Comparison of ENCODE assay signal across 24 cellular contexts in genomic region chr3:135075157-135075556, GRCh38.
DNase-seq lines count a peak whose midpoint lies in the region; ATAC-seq, FAIRE-seq and TF ChIP-seq lines count a peak whose summit lies in the region.
"Had no signal": no experiment of that assay in that cellular context is flagged by ENCODE, and none has a peak within 500 bp of the region (broad histone marks: within the 10 kb centered on the region; RNA-seq: fewer than 3 reads in every experiment).

No MANE protein-coding gene starts in this region.

- no peaks in the 10 kb centered on the region for H3K79me1 ChIP-seq in neuronal stem cell (ENCODE audit: low read depth, low read length)

- H2BK12ac ChIP-seq in neuronal stem cell (ENCODE audit: low read length) = no peak overlapping the region

- no peak overlapping the region for H2BK15ac ChIP-seq in neuronal stem cell (ENCODE audit: low read length)

- peak; percentile 43 for FAIRE-seq in bronchial epithelial cell (lab: Jason Lieb, UNC)
- FAIRE-seq: A204.1, GM12878, GM12892, GM18507 had no signal

- peaks cover 0 to 4% of the 10 kb centered on the region in 2 donors for H3K9me3 ChIP-seq in neuronal stem cell (replicated peaks in 1 of 2; ENCODE audit: control insufficient read depth in 2 of 2, insufficient read depth in 1 of 2, low read depth in 1 of 2, low read length in 2 of 2)
- H3K9me3 ChIP-seq: BE2C, BLaER1 had no signal

- H3K23ac ChIP-seq in neuronal stem cell (ENCODE audit: low read depth, low read length, poor library complexity) = no peak overlapping the region

- no peak for TF ChIP-seq CTCF in bronchial epithelial cell (IDR thresholded peaks at IDR 0.05; ENCODE audit: insufficient read depth, low read length, severe bottlenecking)
- no peak for TF ChIP-seq CTCF in coronary artery (IDR thresholded peaks at IDR 0.05)

- H2BK120ac ChIP-seq in neuronal stem cell (ENCODE audit: low read depth, low read length) = no peak overlapping the region

- no peaks in the 10 kb centered on the region for H3K4me1 ChIP-seq in neuronal stem cell (ENCODE audit: control insufficient read depth in 2 of 2, insufficient read depth in 1 of 2, low read depth in 1 of 2, low read length in 2 of 2)
- H3K4me1 ChIP-seq: BE2C, BLaER1 had no signal

- H3K14ac ChIP-seq in neuronal stem cell (ENCODE audit: low read length) = no peak overlapping the region

- H3K4me2 ChIP-seq in neuronal stem cell (ENCODE audit: insufficient read depth, low read length, poor library complexity, severe bottlenecking) = no peak overlapping the region
- H3K4me2 ChIP-seq: BLaER1 had no signal

- H3K36me3 ChIP-seq in bronchial epithelial cell (ENCODE audit: control insufficient read depth, insufficient read depth, low read length) = no peaks in the 10 kb centered on the region
- no peaks in the 10 kb centered on the region for H3K36me3 ChIP-seq in neuronal stem cell (replicated peaks in 1 of 2; ENCODE audit: control insufficient read depth in 2 of 2, insufficient read depth in 2 of 2, low read length in 2 of 2)
- H3K36me3 ChIP-seq: BE2C, BLaER1 had no signal

- no peak overlapping the region for H3K4me3 ChIP-seq in bronchial epithelial cell (ENCODE audit: low read depth, low read length)
- H3K4me3 ChIP-seq in coronary artery = no peak overlapping the region
- no peak overlapping the region for H3K4me3 ChIP-seq in neuronal stem cell (ENCODE audit: low read length in 2 of 2)
- H3K4me3 ChIP-seq: BLaER1, GM12878 had no signal

- H3K27ac ChIP-seq in coronary artery (no peak overlapping the region), neuronal stem cell (replicated peaks; ENCODE audit: low read length) (no peak overlapping the region)
- H3K27ac ChIP-seq: BLaER1 had no signal

- H2BK5ac ChIP-seq in neuronal stem cell (ENCODE audit: low read length) = no peak overlapping the region

- H2AK5ac ChIP-seq in neuronal stem cell (ENCODE audit: low read depth, low read length) = peak overlapping the region; percentile 19

- H4K91ac ChIP-seq in neuronal stem cell (ENCODE audit: low read depth, low read length, poor library complexity) = no peak overlapping the region

- WGBS in neuronal stem cell (ENCODE audit: extremely low coverage in 2 of 2, insufficient read length in 2 of 2, insufficient replicate concordance in 1 of 2), 2 donors = no CpG with 5 or more reads among the region's 3 CpGs

- H4K8ac ChIP-seq in neuronal stem cell (ENCODE audit: low read depth, low read length) = no peak overlapping the region

- no peak overlapping the region for H3K4ac ChIP-seq in neuronal stem cell (ENCODE audit: low read length)

- no peak for ATAC-seq in SK-N-SH treated with all-trans-retinoic acid at 6 μM for 48 hours
- ATAC-seq: GM12878 had no signal

- no peak overlapping the region for H3K9ac ChIP-seq in neuronal stem cell (ENCODE audit: low read depth, low read length, poor library complexity)
- H3K9ac ChIP-seq: BLaER1 had no signal

- DNase-seq in bronchial epithelial cell (ENCODE audit: low read depth) (no peak), coronary artery (ENCODE audit: low spot score) (peak; percentile 43), neuronal stem cell (ENCODE audit: low spot score) (no peak)
- no peak for DNase-seq in activated naive CD4-positive, alpha-beta T cell treated with anti-CD3 and anti-CD28 coated beads, Interleukin-2, amount 50 U/mL, for 16 hours
- DNase-seq: 8988T; ACHN; BE2C; CD4-positive, alpha-beta memory T cell; CD4-positive, CD25-positive, alpha-beta regulatory T cell; CD8-positive, alpha-beta memory T cell; COR-L47; DMS 273 treated with DMSO at 0.1 percent for 48 hours; DMS153; DMS53; DMS79; DND-41; EL; GDM1 had no signal

- H3K27me3 ChIP-seq in bronchial epithelial cell (ENCODE audit: control insufficient read depth, insufficient read depth, low read length) (no peaks in the 10 kb centered on the region), neuronal stem cell (ENCODE audit: control insufficient read depth in 3 of 3, insufficient read depth in 3 of 3, low read depth in 1 of 3, low read length in 3 of 3) (peaks cover 0 to 1% (median 0%) of the 10 kb centered on the region in 3 experiments)
- H3K27me3 ChIP-seq: BE2C, BLaER1 had no signal

- H2AFZ ChIP-seq in neuronal stem cell (ENCODE audit: low read length) = no peak overlapping the region

- no peak overlapping the region for H3K18ac ChIP-seq in neuronal stem cell (ENCODE audit: low read length)

TF ChIP-seq in SK-N-SH treated with all-trans-retinoic acid at 6 μM for 48 hours, 23 proteins besides CTCF, POLR2A, EP300 and RAD21:
- TF ChIP-seq GLIS3 (CRISPR knock-in tag; IDR thresholded peaks at IDR 0.05) (no peak), ESRRG (CRISPR knock-in tag; IDR thresholded peaks at IDR 0.05) (no peak), PATZ1 (CRISPR knock-in tag; IDR thresholded peaks at IDR 0.05; ENCODE audit: borderline replicate concordance) (no peak), SNAI2 (CRISPR knock-in tag; IDR thresholded peaks at IDR 0.05) (no peak), TSHZ2 (CRISPR knock-in tag; IDR thresholded peaks at IDR 0.05) (no peak), CREB5 (CRISPR knock-in tag; IDR thresholded peaks at IDR 0.05; ENCODE audit: low read depth) (no peak), ARNTL (CRISPR knock-in tag; IDR thresholded peaks at IDR 0.05; ENCODE audit: borderline replicate concordance, low read depth) (no peak), PPARA (CRISPR knock-in tag; IDR thresholded peaks at IDR 0.05; ENCODE audit: borderline replicate concordance) (no peak), ZFP30 (CRISPR knock-in tag; IDR thresholded peaks at IDR 0.05) (no peak), ZC3H10 (CRISPR knock-in tag; IDR thresholded peaks at IDR 0.05) (no peak)
